In the genomic region with DNA sequence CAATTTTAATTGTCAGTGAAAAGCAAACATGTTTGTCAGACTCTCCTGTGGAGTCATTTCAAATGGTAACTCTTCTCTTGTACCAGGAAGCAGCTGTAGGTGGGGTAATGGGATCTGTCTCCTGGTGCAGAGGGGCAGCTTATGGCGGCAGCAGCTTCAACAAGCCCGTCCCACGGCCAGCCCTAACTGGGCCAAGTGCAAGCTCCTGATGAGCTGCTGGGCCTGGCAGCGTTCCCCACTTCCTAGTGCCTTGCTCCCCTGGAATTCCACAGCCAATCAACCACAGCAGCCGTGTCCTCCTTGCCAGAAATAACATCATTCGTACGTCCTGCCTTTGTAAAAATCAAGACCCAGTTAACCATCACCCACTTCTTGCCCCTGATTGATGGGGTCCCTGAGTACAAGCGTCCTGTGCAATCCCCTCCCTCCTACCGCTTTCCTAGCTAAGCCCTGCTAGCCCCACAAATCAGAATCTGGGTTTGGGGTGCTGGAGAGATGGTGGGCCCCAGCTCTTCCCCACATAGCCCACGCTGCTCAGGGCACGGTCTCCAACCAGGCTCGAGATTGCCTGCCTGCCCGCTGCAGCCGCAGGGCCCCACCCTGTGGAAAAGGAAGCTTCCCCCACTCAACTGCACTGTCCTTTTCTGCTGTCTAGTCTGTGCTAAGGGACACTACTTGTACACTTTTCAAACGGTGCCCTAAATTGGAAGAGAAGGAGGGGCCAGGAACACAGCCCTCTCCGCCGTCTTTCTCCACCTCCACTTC, we compare ENCODE assay signal across 11 cellular contexts.
DNase-seq lines count a peak whose midpoint lies in the region; ATAC-seq lines count a peak whose summit lies in the region.
"Had no signal": no experiment of that assay in that cellular context is flagged by ENCODE, and none has a peak within 500 bp of the region (broad histone marks: within the 10 kb centered on the region; RNA-seq: fewer than 3 reads in every experiment).

No MANE protein-coding gene starts in this region.

- ATAC-seq in Right ventricle myocardium superior (ENCODE audit: poor library complexity) (no peak), HG02840 (IDR thresholded peaks at IDR 0.05; ENCODE audit: low FRiP score, unreplicated experiment) (no peak), GM18520 (IDR thresholded peaks at IDR 0.05; ENCODE audit: unreplicated experiment) (no peak)

- peaks cover 16% of the 10 kb centered on the region for H3K4me1 Mint-ChIP-seq in T-helper 1 cell treated with Interleukin-12 subunit alpha and Interleukin-12 subunit beta and Interleukin-4 antibody, amounts not matched to agents 30 μg/mL and 1 μg/mL, for 36 hours (ENCODE audit: low read depth)

- no peaks in the 10 kb centered on the region for H3K36me3 Mint-ChIP-seq in T-helper 1 cell treated with Interleukin-12 subunit alpha and Interleukin-12 subunit beta and Interleukin-4 antibody, amounts not matched to agents 30 μg/mL and 1 μg/mL, for 36 hours (ENCODE audit: low read depth)

- H3K27ac Mint-ChIP-seq in T-helper 1 cell treated with Interleukin-12 subunit alpha and Interleukin-12 subunit beta and Interleukin-4 antibody, amounts not matched to agents 30 μg/mL and 1 μg/mL, for 36 hours: no peak overlapping the region

- DNase-seq in T-helper 1 cell (no peak), NCI-H748 treated with DMSO at 0.1 percent for 48 hours (lab: John Stamatoyannopoulos, UW) (peak; percentile 22), Right ventricle myocardium superior (peak; percentile 82), pulmonary artery endothelial cell (ENCODE audit: low read depth, low spot score) (peak; percentile 62), ureter (ENCODE audit: low spot score) (no peak)
- DNase-seq: AML-193, GM23248, T-helper 9 cell had no signal

- intact Hi-C loops in Right ventricle myocardium superior (cut with DNase I): no loop called here

- peak overlapping the region; percentile 23 for H3K4me3 Mint-ChIP-seq in T-helper 1 cell treated with Interleukin-12 subunit alpha and Interleukin-12 subunit beta and Interleukin-4 antibody, amounts not matched to agents 30 μg/mL and 1 μg/mL, for 36 hours

- H3K9me3 Mint-ChIP-seq in T-helper 1 cell treated with Interleukin-12 subunit alpha and Interleukin-12 subunit beta and Interleukin-4 antibody, amounts not matched to agents 30 μg/mL and 1 μg/mL, for 36 hours: no peaks in the 10 kb centered on the region

- H3K27me3 Mint-ChIP-seq in T-helper 1 cell treated with Interleukin-12 subunit alpha and Interleukin-12 subunit beta and Interleukin-4 antibody, amounts not matched to agents 30 μg/mL and 1 μg/mL, for 36 hours (ENCODE audit: low read depth): peaks cover 15% of the 10 kb centered on the region

Comparison
In these comparisons a context has a peak if more than half of its experiments do, and no peak if none do; other contexts are left out.
1. DNase-seq: peak in NCI-H748 treated with DMSO at 0.1 percent for 48 hours (single experiment), Right ventricle myocardium superior (single experiment) and pulmonary artery endothelial cell (single experiment); none in T-helper 1 cell (0 of 5) and ureter (single experiment).